In genomic region chr3:110667216-110667615, GRCh38 we compare ENCODE assay signal across 15 cellular contexts.
DNase-seq lines count a peak whose midpoint lies in the region; TF ChIP-seq lines count a peak whose summit lies in the region.
"Had no signal": no experiment of that assay in that cellular context is flagged by ENCODE, and none has a peak within 500 bp of the region (broad histone marks: within the 10 kb centered on the region; RNA-seq: fewer than 3 reads in every experiment).

No MANE protein-coding gene starts in this region.

- H3K23ac ChIP-seq in mesenchymal stem cell (ENCODE audit: low read length in 2 of 2) = no peak overlapping the region

- H3K4me1 ChIP-seq in mesenchymal stem cell (ENCODE audit: control insufficient read depth, insufficient read depth, low read depth, low read length) = peaks cover 6% of the 10 kb centered on the region
- no peaks in the 10 kb centered on the region for H3K4me1 ChIP-seq in ovary (ENCODE audit: insufficient read depth)
- H3K4me1 ChIP-seq in prostate gland (replicated peaks) = no peaks in the 10 kb centered on the region

- in situ Hi-C loops in ACHN (cut with HindIII; ENCODE audit: low pct_ligation_motif_present, low pct_unique_long_range_greater_than_20kb, low sequenced_read_pairs) = no loop called here

- H3K4me2 ChIP-seq in mesenchymal stem cell (ENCODE audit: low read length, poor library complexity, severe bottlenecking) = no peak overlapping the region
- H3K4me2 ChIP-seq: A549, KMS-11 had no signal

- no peak for TF ChIP-seq CTCF in ovary (IDR thresholded peaks at IDR 0.05)
- TF ChIP-seq CTCF in prostate gland (IDR thresholded peaks at IDR 0.05) = no peak

- no peak for TF ChIP-seq EP300 in ovary (IDR thresholded peaks at IDR 0.05)

- peak overlapping the region; percentile 79 for H2AK5ac ChIP-seq in mesenchymal stem cell (ENCODE audit: low read length, severe bottlenecking)

- DNase-seq in HT1080 (ENCODE audit: low read depth) (peak; percentile 21), astrocyte of the hippocampus (ENCODE audit: low read depth, low spot score) (peak; percentile 42), mesenchymal stem cell (no peak), GOT3 (lab: John Stamatoyannopoulos, UW) (no peak), ovary (no peak), prostate gland (ENCODE audit: low spot score) (no peak), ACHN (no peak)
- DNase-seq: CD8-positive, alpha-beta T cell; COR-L47; DMS53; GM23248; H9 had no signal

- 85% methylated on average over 2 of the region's 2 CpGs for WGBS in mesenchymal stem cell
- 87 to 98% (median 89%) methylated on average over 2 of the region's 2 CpGs for WGBS in ovary, 3 donors
- WGBS in prostate gland = 86% methylated on average over 2 of the region's 2 CpGs

- H3K27me3 ChIP-seq in mesenchymal stem cell (ENCODE audit: control insufficient read depth in 1 of 2, insufficient read depth in 1 of 2, low read length in 2 of 2) (no peaks in the 10 kb centered on the region), ovary (no peaks in the 10 kb centered on the region), prostate gland (replicated peaks; ENCODE audit: insufficient read depth) (no peaks in the 10 kb centered on the region)

- no peak overlapping the region for H2BK120ac ChIP-seq in mesenchymal stem cell (ENCODE audit: low read depth, low read length)

- H3K18ac ChIP-seq in mesenchymal stem cell (ENCODE audit: low read depth in 1 of 2, low read length in 2 of 2) = no peak overlapping the region

- H3K4ac ChIP-seq in mesenchymal stem cell (ENCODE audit: low read depth in 1 of 2, low read length in 2 of 2) = no peak overlapping the region

- H3K36me3 ChIP-seq in mesenchymal stem cell (ENCODE audit: control insufficient read depth in 1 of 2, insufficient read depth in 2 of 2, low read depth in 1 of 2, low read length in 2 of 2) (no peaks in the 10 kb centered on the region), ovary (no peaks in the 10 kb centered on the region), prostate gland (no peaks in the 10 kb centered on the region)

- no peaks in the 10 kb centered on the region for H3K79me1 ChIP-seq in mesenchymal stem cell (replicated peaks; ENCODE audit: low read length, poor library complexity, severe bottlenecking)

- TF ChIP-seq POLR2A in ovary (IDR thresholded peaks at IDR 0.05) (no peak), prostate gland (IDR thresholded peaks at IDR 0.05) (no peak)

- H3K4me3 ChIP-seq in mesenchymal stem cell (ENCODE audit: insufficient read depth in 1 of 2, low read depth in 1 of 2, low read length in 2 of 2) (no peak overlapping the region), ovary (no peak overlapping the region), prostate gland (no peak overlapping the region)
- H3K4me3 ChIP-seq: A549, GM23248 had no signal

- no peak overlapping the region for H4K8ac ChIP-seq in mesenchymal stem cell (ENCODE audit: low read length)

- H2BK12ac ChIP-seq in mesenchymal stem cell (ENCODE audit: low read length in 2 of 2) = no peak overlapping the region

- H3K9ac ChIP-seq in mesenchymal stem cell (ENCODE audit: low read length) = no peak overlapping the region
- H3K9ac ChIP-seq: GM23248, KMS-11 had no signal

- no peak overlapping the region for H3K14ac ChIP-seq in mesenchymal stem cell (ENCODE audit: low read length in 2 of 2)

- peak overlapping the region; percentile 75 for H2BK5ac ChIP-seq in mesenchymal stem cell (ENCODE audit: low read depth, low read length, poor library complexity, severe bottlenecking)

- no peak overlapping the region for H4K91ac ChIP-seq in mesenchymal stem cell (ENCODE audit: low read length)

- no peak overlapping the region for H2AFZ ChIP-seq in mesenchymal stem cell (ENCODE audit: low read depth, low read length)
- H2AFZ ChIP-seq: GM23248 had no signal

- peak overlapping the region; percentile 14 for H3K27ac ChIP-seq in mesenchymal stem cell (ENCODE audit: low read length, poor library complexity, severe bottlenecking)
- H3K27ac ChIP-seq in ovary = no peak overlapping the region
- H3K27ac ChIP-seq in prostate gland = no peak overlapping the region
- H3K27ac ChIP-seq: A549, GM23248, HL-60, KMS-11 had no signal

- intact Hi-C loops in ovary (cut with DNase I) = no loop called here
- intact Hi-C loops in prostate gland (cut with DNase I) = no loop called here

- H3K9me3 ChIP-seq in mesenchymal stem cell (ENCODE audit: control insufficient read depth, low read length) (peaks cover 16% of the 10 kb centered on the region), ovary (peaks cover 0 to 3% of the 10 kb centered on the region in 2 donors), prostate gland (no peaks in the 10 kb centered on the region)

- no peak overlapping the region for H2BK15ac ChIP-seq in mesenchymal stem cell (ENCODE audit: low read depth, poor library complexity, severe bottlenecking)

Comparison
In these comparisons a context has a peak if more than half of its experiments do, and no peak if none do; other contexts are left out.
1. DNase-seq: peak in HT1080 (single experiment) and astrocyte of the hippocampus (single experiment); none in mesenchymal stem cell (single experiment), GOT3 (single experiment), ovary (0 of 5), prostate gland (single experiment) and ACHN (single experiment).